8 cellular contexts compared by ENCODE assay signal in the genomic region with DNA sequence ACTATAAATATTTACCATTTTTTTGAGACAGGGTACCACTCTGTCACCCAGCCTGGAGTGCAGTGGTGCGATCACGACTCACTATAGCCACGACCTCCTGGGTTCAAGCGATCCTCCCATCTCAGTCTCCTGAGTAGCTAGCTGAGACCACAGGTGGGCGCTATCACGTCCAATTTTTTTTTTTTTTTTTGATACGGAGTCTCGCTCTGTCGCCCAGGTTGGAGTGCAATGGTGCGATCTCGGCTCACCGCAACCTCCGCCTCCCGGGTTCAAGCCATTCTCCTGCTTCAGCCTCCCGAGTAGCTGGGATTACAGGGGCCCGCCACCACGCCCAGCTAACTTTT. TPM values are rescaled to one million over a fixed set of nuclear protein-coding genes. Genes with fewer than 3 reads are reported as not detected.
A peak's percentile ranks its signal among the peaks of the same experiment; 100 is the strongest.
DNase-seq lines count a peak whose midpoint lies in the region; ATAC-seq and TF ChIP-seq lines count a peak whose summit lies in the region.
"Not testable (repeated sequence)": the region's sequence is repeated elsewhere in the genome, so short reads cannot be mapped to it uniquely, and the experiment has no call there.

No MANE protein-coding gene starts in this region.

- peak overlapping the region; percentile 66 for H2AFZ ChIP-seq in Karpas-422 (ENCODE audit: low read length)

- H3K36me3 Mint-ChIP-seq in central memory CD8-positive, alpha-beta T cell (ENCODE audit: insufficient read depth), result peaks cover 13% of the 10 kb centered on the region

- not testable (repeated sequence) for H3K9me2 ChIP-seq in Karpas-422 (replicated peaks; ENCODE audit: insufficient read depth, low read length)

- TF ChIP-seq POLR2A in prostate gland (IDR thresholded peaks at IDR 0.05), result not testable (repeated sequence)

- H3K9ac ChIP-seq in ES-I3 (ENCODE audit: low read depth, low read length) (peak overlapping the region; percentile 98; the same call in 1 of the 2 replicates), Karpas-422 (ENCODE audit: low read length) (peak overlapping the region; percentile 84)

- peaks cover 42% of the 10 kb centered on the region for H3K79me2 ChIP-seq in Karpas-422 (ENCODE audit: low read length)

- not testable (repeated sequence) for H3K4me1 Mint-ChIP-seq in central memory CD8-positive, alpha-beta T cell

- H3K27me3 Mint-ChIP-seq in central memory CD8-positive, alpha-beta T cell, result not testable (repeated sequence)

- H3K4me1 ChIP-seq in ES-I3 (ENCODE audit: insufficient read depth, low read length); prostate gland (replicated peaks): not testable (repeated sequence)
- H3K4me1 ChIP-seq in Karpas-422 (ENCODE audit: low read length) (peaks cover 19% of the 10 kb centered on the region), tibial artery (peaks cover 0 to 11% (median 8%) of the 10 kb centered on the region in 4 donors)

- not testable (repeated sequence) for H3K9me3 ChIP-seq in ES-I3 (ENCODE audit: control insufficient read depth, insufficient read depth, low read length); Karpas-422 (ENCODE audit: low read length); iPS-18c (ENCODE audit: control insufficient read depth, insufficient read depth, low read length); prostate gland; tibial artery

- peak overlapping the region; percentile 79 for H3K4me3 ChIP-seq in Karpas-422 (ENCODE audit: low read length)
- H3K4me3 ChIP-seq in iPS-18c (ENCODE audit: insufficient read depth, low read depth, low read length), result peak overlapping the region; percentile 94; the same call in 1 of the 2 replicates
- H3K4me3 ChIP-seq in prostate gland, result peak overlapping the region; percentile 50 to 56
- peak overlapping the region; percentile 51 to 66 for H3K4me3 ChIP-seq in tibial artery

- not testable (repeated sequence) for H3K27ac Mint-ChIP-seq in central memory CD8-positive, alpha-beta T cell (ENCODE audit: low read depth)

- TF ChIP-seq CTCF in prostate gland (IDR thresholded peaks at IDR 0.05), result not testable (repeated sequence)
- TF ChIP-seq CTCF in tibial artery (IDR thresholded peaks at IDR 0.05), result peak; percentile 24 to 25

- H4K20me1 ChIP-seq in Karpas-422 (ENCODE audit: insufficient read depth, low read depth, low read length), result not testable (repeated sequence)

- not testable (repeated sequence) for H3K9me3 Mint-ChIP-seq in central memory CD8-positive, alpha-beta T cell

- H3K27ac ChIP-seq in Karpas-422 (ENCODE audit: low read length), result peak overlapping the region; percentile 56; the same call in 1 of the 2 replicates
- peak overlapping the region; percentile 94 to 96 for H3K27ac ChIP-seq in prostate gland
- H3K27ac ChIP-seq in tibial artery, result peak overlapping the region; percentile 75 to 91

- H3K4me2 ChIP-seq in Karpas-422 (ENCODE audit: low read depth, low read length, poor library complexity, severe bottlenecking), result peak overlapping the region; percentile 77

- not testable (repeated sequence) for H3K27me3 ChIP-seq in Karpas-422 (ENCODE audit: low read length); prostate gland (replicated peaks; ENCODE audit: insufficient read depth); tibial artery

- H3K36me3 ChIP-seq in ES-I3 (ENCODE audit: insufficient read depth, low read length); Karpas-422 (ENCODE audit: insufficient read depth, low read length); prostate gland; tibial artery: not testable (repeated sequence)

- 30% methylated on average over 17 of the region's 17 CpGs for WGBS in prostate gland

- peak; percentile 82 for DNase-seq in Karpas-422
- peak; percentile 17 to 21 for DNase-seq in NOMO-1 (lab: John Stamatoyannopoulos, UW; ENCODE audit: unreplicated experiment in 2 of 2)
- peak; percentile 5 to 22 for DNase-seq in activated CD4-positive, alpha-beta T cell treated with anti-CD3 and anti-CD28 coated beads for 4 hours
- DNase-seq in central memory CD8-positive, alpha-beta T cell (ENCODE audit: low spot score in 2 of 2), result peak in 1 of 2 donors; percentile 25
- DNase-seq in prostate gland (ENCODE audit: low spot score); tibial artery: not testable (repeated sequence)

- intact Hi-C loops in prostate gland (cut with DNase I), result loop anchor here (5.0 kb wide), 1 partner anchor 131 kb away; a partner anchor contains a TSS
- intact Hi-C loops in tibial artery (cut with DNase I; ENCODE audit: low total_unique reads), result loop anchor here (5.0 kb wide), 1 partner anchor 131 kb away; a partner anchor contains a TSS

- peak; percentile 40 for ATAC-seq in central memory CD8-positive, alpha-beta T cell (replicated peaks; ENCODE audit: extremely low read depth, poor library complexity, severe bottlenecking)

- not testable (repeated sequence) for H3K4me3 Mint-ChIP-seq in central memory CD8-positive, alpha-beta T cell

RNA-seq across cellular contexts. Expression of a gene that starts 0.8 kb away (rescaled TPM):
- total RNA-seq in Karpas-422 (2014; rRNA removed; shearing (Covaris generic); ENCODE audit: low replicate concordance), result 117 and 119 TPM in 2 replicates
- total RNA-seq in prostate gland, result 100 to 1,000 TPM in 1 of 2 donors, 10 to 100 TPM in 1; 82.0 to 102 TPM

RNA-seq across cellular contexts. Expression of a gene that starts 35.4 kb away (rescaled TPM):
- total RNA-seq in Karpas-422 (2014; rRNA removed; shearing (Covaris generic); ENCODE audit: low replicate concordance), result 11.3 and 12.0 TPM in 2 replicates
- 10 to 100 TPM; 12.7 to 24.3 TPM for total RNA-seq in prostate gland

RNA-seq across cellular contexts. Expression of a gene that starts 59.9 kb away (rescaled TPM):
- 28.8 and 33.9 TPM in 2 replicates for total RNA-seq in Karpas-422 (2014; rRNA removed; shearing (Covaris generic); ENCODE audit: low replicate concordance)
- 10 to 100 TPM; 57.4 to 93.6 TPM for total RNA-seq in prostate gland
